Comparison of ENCODE assay signal across 8 cellular contexts in the genomic region with DNA sequence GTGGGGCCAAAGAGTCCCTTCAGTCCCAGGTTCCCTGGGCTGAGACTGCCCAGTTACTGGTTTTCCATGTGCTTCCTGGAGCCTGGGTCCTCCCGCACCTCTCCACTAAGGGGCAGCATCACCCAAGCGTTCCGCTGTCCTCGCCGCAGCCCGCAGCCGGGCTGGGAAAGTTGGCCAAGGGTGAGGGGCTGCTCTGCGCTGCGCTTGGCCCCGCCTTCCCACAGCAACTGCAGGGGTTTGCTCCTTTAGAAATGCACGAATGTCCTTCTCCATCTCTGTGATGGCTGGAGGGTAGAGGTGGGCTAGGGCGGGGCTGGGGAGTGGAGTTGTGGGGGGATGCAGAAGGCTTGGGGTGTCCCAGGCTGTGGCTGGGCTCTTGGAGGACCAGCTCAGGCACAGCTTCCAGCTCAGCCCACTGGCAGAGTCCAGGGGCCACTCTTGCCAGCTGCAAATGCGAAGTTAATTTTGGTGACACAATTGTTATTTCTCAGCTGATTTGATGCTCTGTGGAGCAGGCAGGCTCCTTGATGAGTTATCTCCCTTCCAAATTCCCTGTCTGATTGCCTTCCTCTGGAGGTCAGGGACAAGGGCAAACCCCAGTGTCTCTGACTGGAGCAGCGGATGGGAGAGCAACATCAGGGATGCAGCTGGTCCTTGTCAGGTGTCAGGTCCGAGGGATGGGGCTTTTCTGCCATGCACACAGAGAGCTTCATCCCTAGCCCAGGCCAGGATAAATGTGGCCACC.
DNase-seq lines count a peak whose midpoint lies in the region; ATAC-seq and TF ChIP-seq lines count a peak whose summit lies in the region.

No MANE protein-coding gene starts in this region.

- intact Hi-C loops in Calu3 (cut with micrococcal nuclease; ENCODE audit: unreplicated experiment) = loop anchor here (1.0 kb wide), 1 partner anchor 131 kb away; no protein-coding TSS in a partner anchor
- intact Hi-C loops in esophagus muscularis mucosa (cut with DNase I) = loop anchor here (1.0 to 10.0 kb wide), 2 partner anchors 63 to 131 kb away; partner anchors contain the start of gene NOL4L

- 14% methylated on average over 10 of the region's 15 CpGs for WGBS in esophagus muscularis mucosa

- H3K27me3 Mint-ChIP-seq in Calu3 (ENCODE audit: unreplicated experiment) = peaks cover 94% of the 10 kb centered on the region
- H3K27me3 Mint-ChIP-seq in natural killer cell treated with Interleukin-12 subunit alpha and Interleukin-12 subunit beta and Interleukin-15 and Interleukin-18, amount 100 ng/mL, for 72 hours = no peaks in the 10 kb centered on the region
- peaks cover 7% of the 10 kb centered on the region for H3K27me3 Mint-ChIP-seq in type B pancreatic cell

- H3K36me3 Mint-ChIP-seq in Calu3 (ENCODE audit: insufficient read depth, unreplicated experiment) = no peaks in the 10 kb centered on the region
- H3K36me3 Mint-ChIP-seq in natural killer cell treated with Interleukin-12 subunit alpha and Interleukin-12 subunit beta and Interleukin-15 and Interleukin-18, amount 100 ng/mL, for 72 hours = no peaks in the 10 kb centered on the region
- H3K36me3 Mint-ChIP-seq in type B pancreatic cell = no peaks in the 10 kb centered on the region

- TF ChIP-seq CTCF in Calu3 (IDR thresholded peaks at IDR 0.05; ENCODE audit: unreplicated experiment) = peak; percentile 90
- TF ChIP-seq CTCF in OCI-LY1 (IDR thresholded peaks at IDR 0.05; ENCODE audit: low read length) = peak; percentile 85
- TF ChIP-seq CTCF in esophagus muscularis mucosa (IDR thresholded peaks at IDR 0.05) = peak; percentile 77 to 88 (median 83)
- TF ChIP-seq CTCF in type B pancreatic cell (conservative IDR thresholded peaks at IDR 0.05) = peak; percentile 99

- H3K36me3 ChIP-seq in OCI-LY1 (ENCODE audit: insufficient read depth, low read length) (no peaks in the 10 kb centered on the region), esophagus muscularis mucosa (peaks cover 0 to 7% (median 1%) of the 10 kb centered on the region in 4 donors)

- TF ChIP-seq POLR2A in esophagus muscularis mucosa (IDR thresholded peaks at IDR 0.05; ENCODE audit: low read depth) = no peak

- no peaks in the 10 kb centered on the region for H3K27me3 ChIP-seq in OCI-LY1 (ENCODE audit: insufficient read depth, low read length)
- no peaks in the 10 kb centered on the region for H3K27me3 ChIP-seq in esophagus muscularis mucosa

- H3K4me1 Mint-ChIP-seq in Calu3 (ENCODE audit: low read depth, unreplicated experiment) (no peaks in the 10 kb centered on the region), type B pancreatic cell (ENCODE audit: unreplicated experiment) (peaks cover 44% of the 10 kb centered on the region)
- H3K4me1 Mint-ChIP-seq in natural killer cell treated with Interleukin-12 subunit alpha and Interleukin-12 subunit beta and Interleukin-15 and Interleukin-18, amount 100 ng/mL, for 72 hours (ENCODE audit: low read depth in 2 of 2) = peaks cover 21 to 42% of the 10 kb centered on the region in 2 donors

- ATAC-seq in natural killer cell treated with Interleukin-12 subunit alpha and Interleukin-12 subunit beta and Interleukin-15 and Interleukin-18, amount 100 ng/mL, for 72 hours = peak; percentile 78 to 82
- ATAC-seq in GM21717 (IDR thresholded peaks at IDR 0.05; ENCODE audit: unreplicated experiment) = no peak

- H3K27ac ChIP-seq in OCI-LY1 (ENCODE audit: low read depth, low read length, poor library complexity, severe bottlenecking) = no peak overlapping the region
- H3K27ac ChIP-seq in esophagus muscularis mucosa (replicated peaks in 1 of 4) = no peak overlapping the region

- H3K4me1 ChIP-seq in OCI-LY1 (ENCODE audit: insufficient read depth, low read length, severe bottlenecking) = peaks cover 4% of the 10 kb centered on the region
- peaks cover 21 to 39% (median 33%) of the 10 kb centered on the region in 4 donors for H3K4me1 ChIP-seq in esophagus muscularis mucosa

- H3K4me3 Mint-ChIP-seq in Calu3 (ENCODE audit: low read depth, unreplicated experiment) (no peak overlapping the region), type B pancreatic cell (no peak overlapping the region)
- no peak overlapping the region for H3K4me3 Mint-ChIP-seq in natural killer cell treated with Interleukin-12 subunit alpha and Interleukin-12 subunit beta and Interleukin-15 and Interleukin-18, amount 100 ng/mL, for 72 hours

- no peaks in the 10 kb centered on the region for H3K9me3 ChIP-seq in OCI-LY1 (ENCODE audit: low read length)
- no peaks in the 10 kb centered on the region for H3K9me3 ChIP-seq in esophagus muscularis mucosa

- DNase-seq in Calu3 (peak; percentile 89), HK-2 (ENCODE audit: unreplicated experiment) (peak; percentile 73), esophagus muscularis mucosa (ENCODE audit: extremely low spot score) (no peak), type B pancreatic cell (ENCODE audit: extremely low spot score, unreplicated experiment) (peak; percentile 95)
- DNase-seq in activated T-cell treated with anti-CD3 and anti-CD28 coated beads, Interleukin-2, amount 50 U/mL, for 48 hours = peak; percentile 80 to 83
- DNase-seq in natural killer cell treated with Interleukin-12 subunit alpha and Interleukin-12 subunit beta and Interleukin-15 and Interleukin-18, amount 100 ng/mL, for 72 hours (ENCODE audit: low spot score) = peak; percentile 67

- H2AFZ ChIP-seq in OCI-LY1 (ENCODE audit: low read length) = no peak overlapping the region

- no peaks in the 10 kb centered on the region for H3K79me2 ChIP-seq in OCI-LY1 (ENCODE audit: insufficient read depth, low read length)

- no peaks in the 10 kb centered on the region for H3F3A ChIP-seq in OCI-LY1 (ENCODE audit: insufficient read depth, low read length)

- H3K9me2 ChIP-seq in OCI-LY1 (ENCODE audit: low read depth, low read length) = no peaks in the 10 kb centered on the region

- CTCF ChIA-PET in Calu3 (lab: Charles Lee) = interaction anchor here (0.6 to 2.1 kb wide), 8 partner anchors 11 to 888 kb away, joined by 3 to 33 read pairs (median 4); no protein-coding TSS in a partner anchor

- no peak overlapping the region for H3K4me3 ChIP-seq in OCI-LY1 (ENCODE audit: low read depth, low read length, poor library complexity, severe bottlenecking)
- H3K4me3 ChIP-seq in esophagus muscularis mucosa = no peak overlapping the region

- no peak overlapping the region for H3K4me2 ChIP-seq in OCI-LY1 (ENCODE audit: low read length)

- H4K20me1 ChIP-seq in OCI-LY1 (ENCODE audit: insufficient read depth, low read length) = no peaks in the 10 kb centered on the region

- no TSS peak for BruUV-seq in Calu3 (replicated peaks; lab: Mats Ljungman, UMichigan)

- no peak overlapping the region for H3K27ac Mint-ChIP-seq in Calu3 (ENCODE audit: unreplicated experiment)
- peak overlapping the region in 1 of 2 donors; percentile 61 for H3K27ac Mint-ChIP-seq in natural killer cell treated with Interleukin-12 subunit alpha and Interleukin-12 subunit beta and Interleukin-15 and Interleukin-18, amount 100 ng/mL, for 72 hours
- H3K27ac Mint-ChIP-seq in type B pancreatic cell = no peak overlapping the region

- H3K9me3 Mint-ChIP-seq in Calu3 (ENCODE audit: low read depth, unreplicated experiment) (no peaks in the 10 kb centered on the region), type B pancreatic cell (no peaks in the 10 kb centered on the region)
- no peaks in the 10 kb centered on the region for H3K9me3 Mint-ChIP-seq in natural killer cell treated with Interleukin-12 subunit alpha and Interleukin-12 subunit beta and Interleukin-15 and Interleukin-18, amount 100 ng/mL, for 72 hours

- H3K9ac ChIP-seq in OCI-LY1 (ENCODE audit: low read length) = no peak overlapping the region

- no peak for TF ChIP-seq EP300 in esophagus muscularis mucosa (IDR thresholded peaks at IDR 0.05)
